In genomic region chr2:69241039-69241586, GRCh38 we compare ENCODE assay signal across 20 cellular contexts.
A peak's percentile ranks its signal among the peaks of the same experiment; 100 is the strongest.
DNase-seq lines count a peak whose midpoint lies in the region; ATAC-seq and TF ChIP-seq lines count a peak whose summit lies in the region.
"Had no signal": no experiment of that assay in that cellular context is flagged by ENCODE, and none has a peak within 500 bp of the region (broad histone marks: within the 10 kb centered on the region; RNA-seq: fewer than 3 reads in every experiment).

No MANE protein-coding gene starts in this region.

- no peak overlapping the region for H3T11ph ChIP-seq in H9 (ENCODE audit: low read length)

- no peaks in the 10 kb centered on the region; the same call in 1 of the 2 replicates for H3K27me3 Mint-ChIP-seq in HFFc6 (ENCODE audit: insufficient read depth)
- no peaks in the 10 kb centered on the region for H3K27me3 Mint-ChIP-seq in H9 (ENCODE audit: low read depth)

- H3K36me3 Mint-ChIP-seq in HFFc6 (ENCODE audit: low read depth): peaks cover 25% of the 10 kb centered on the region
- H3K36me3 Mint-ChIP-seq in H9 (ENCODE audit: insufficient read depth in 1 of 3, low read depth in 3 of 3): peaks cover 5 to 9% (median 7%) of the 10 kb centered on the region in 3 experiments
- H3K36me3 Mint-ChIP-seq: stimulated activated memory B cell treated with anti-CD40 and anti-IgM and Interleukin-4, amounts not matched to agents 10 μg/mL and 1 μg/mL and 100 μg/mL, for 72 hours had no signal

- H3K23ac ChIP-seq in H9 (ENCODE audit: insufficient read length, low read depth, low read length): no peak overlapping the region

- H2AFZ ChIP-seq in H9 (ENCODE audit: low read length): no peak overlapping the region
- H2AFZ ChIP-seq: neural progenitor cell had no signal

- CTCF ChIA-PET in Panc1 (lab: Charles Lee): no interaction called here

- H4K91ac ChIP-seq in H9 (ENCODE audit: insufficient read length, low read depth, low read length): no peak overlapping the region

- no peak for ATAC-seq in Panc1
- ATAC-seq in left ventricle myocardium superior: peak; percentile 61
- ATAC-seq: activated CD4-positive, alpha-beta T cell treated with anti-CD3 and anti-CD28 coated beads for 36 hours; PC-3; stimulated activated memory B cell treated with anti-CD40 and anti-IgM and Interleukin-4, amounts not matched to agents 10 μg/mL and 1 μg/mL and 100 μg/mL, for 72 hours had no signal

- H3K27me3 ChIP-seq in Panc1 (ENCODE audit: control insufficient read depth, insufficient read depth, low read length) (no peaks in the 10 kb centered on the region), H9 (ENCODE audit: insufficient read depth, low read length) (no peaks in the 10 kb centered on the region)
- H3K27me3 ChIP-seq: adrenal gland, BLaER1, neural progenitor cell had no signal

- H3K4ac ChIP-seq in H9 (ENCODE audit: low read depth, low read length): no peak overlapping the region

- no peaks in the 10 kb centered on the region for H4K20me1 ChIP-seq in H9 (ENCODE audit: control insufficient read depth, insufficient read depth, insufficient read length)
- H4K20me1 ChIP-seq: BLaER1 had no signal

- H2AK5ac ChIP-seq in H9 (ENCODE audit: insufficient read length, low read length): no peak overlapping the region

- H2BK5ac ChIP-seq in H9 (ENCODE audit: insufficient read length, low read length): no peak overlapping the region

- H3K4me1 Mint-ChIP-seq in HFFc6 (ENCODE audit: low read depth): peaks cover 69% of the 10 kb centered on the region
- H3K4me1 Mint-ChIP-seq in H9: peaks cover 11 to 14% of the 10 kb centered on the region in 2 experiments
- H3K4me1 Mint-ChIP-seq: activated CD4-positive, alpha-beta T cell treated with anti-CD3 and anti-CD28 coated beads for 36 hours; stimulated activated memory B cell treated with anti-CD40 and anti-IgM and Interleukin-4, amounts not matched to agents 10 μg/mL and 1 μg/mL and 100 μg/mL, for 72 hours had no signal

- no peak overlapping the region for H2BK120ac ChIP-seq in H9 (ENCODE audit: low read depth, low read length, poor library complexity, severe bottlenecking)

- H3K4me2 ChIP-seq in H9 (ENCODE audit: insufficient read depth, insufficient read length, low read length): no peak overlapping the region
- H3K4me2 ChIP-seq: BLaER1, KMS-11, neural progenitor cell had no signal

- POLR2A ChIA-PET in Panc1 (lab: Charles Lee): no interaction called here

- H3K9me3 ChIP-seq in Panc1 (ENCODE audit: control insufficient read depth, insufficient read depth, low read depth, low read length) (no peaks in the 10 kb centered on the region), H9 (ENCODE audit: control insufficient read depth, low read depth, low read length) (no peaks in the 10 kb centered on the region)
- H3K9me3 ChIP-seq: adrenal gland, BLaER1 had no signal

- H3K4me3 Mint-ChIP-seq in HFFc6: no peak overlapping the region
- H3K4me3 Mint-ChIP-seq in H9: no peak overlapping the region
- H3K4me3 Mint-ChIP-seq: activated CD4-positive, alpha-beta T cell treated with anti-CD3 and anti-CD28 coated beads for 36 hours; neural progenitor cell; stimulated activated memory B cell treated with anti-CD40 and anti-IgM and Interleukin-4, amounts not matched to agents 10 μg/mL and 1 μg/mL and 100 μg/mL, for 72 hours had no signal

- H3K36me3 ChIP-seq in Panc1 (ENCODE audit: control insufficient read depth, insufficient read depth, low read length): no peaks in the 10 kb centered on the region; the same call in 1 of the 2 replicates
- H3K36me3 ChIP-seq: adrenal gland, BLaER1, neural progenitor cell had no signal

- in situ Hi-C loops in Panc1 (cut with HindIII; ENCODE audit: low pct_unique_long_range_greater_than_20kb, low sequenced_read_pairs): no loop called here

- no peak overlapping the region for H3K18ac ChIP-seq in H9 (ENCODE audit: insufficient read length, low read depth, low read length)

- peak overlapping the region; percentile 94 for H3K27ac Mint-ChIP-seq in HFFc6
- no peak overlapping the region for H3K27ac Mint-ChIP-seq in H9
- H3K27ac Mint-ChIP-seq: activated CD4-positive, alpha-beta T cell treated with anti-CD3 and anti-CD28 coated beads for 36 hours; stimulated activated memory B cell treated with anti-CD40 and anti-IgM and Interleukin-4, amounts not matched to agents 10 μg/mL and 1 μg/mL and 100 μg/mL, for 72 hours had no signal

- no TSS peak for BruUV-seq in Panc1 (replicated peaks; lab: Mats Ljungman, UMichigan)

- no peaks in the 10 kb centered on the region for H3K4me1 ChIP-seq in Panc1 (ENCODE audit: control insufficient read depth, insufficient read depth, low read length)
- H3K4me1 ChIP-seq in H9 (ENCODE audit: insufficient read depth, low read length): no peaks in the 10 kb centered on the region
- H3K4me1 ChIP-seq: BLaER1, neural progenitor cell had no signal

- no peak overlapping the region for H2BK20ac ChIP-seq in H9 (ENCODE audit: low read depth, low read length, poor library complexity, severe bottlenecking)

- H3K14ac ChIP-seq in H9 (ENCODE audit: insufficient read depth, low read length): no peak overlapping the region

- H3K9ac ChIP-seq in H9 (ENCODE audit: extremely low read depth, insufficient read length, low read length): no peak overlapping the region
- H3K9ac ChIP-seq: BLaER1, KMS-11, neural progenitor cell had no signal

- H3K27ac ChIP-seq in Panc1 (ENCODE audit: low read length): peak overlapping the region; percentile 52; the same call in 1 of the 2 replicates
- H3K27ac ChIP-seq in H9 (ENCODE audit: insufficient read length, low read depth, low read length): no peak overlapping the region
- H3K27ac ChIP-seq: adrenal gland, BLaER1, KMS-11, neural progenitor cell, SK-N-MC had no signal

- H4K8ac ChIP-seq in H9 (replicated peaks; ENCODE audit: insufficient read length, low read depth, low read length): no peak overlapping the region

- no CpG with 5 or more reads among the region's 7 CpGs for WGBS in H9 (ENCODE audit: extremely low coverage, insufficient read length, low lambda C conversion rate)

- H2BK12ac ChIP-seq in H9 (ENCODE audit: insufficient read length, low read depth, low read length): no peak overlapping the region

- intact Hi-C loops in Panc1 (cut with micrococcal nuclease; ENCODE audit: unreplicated experiment): no loop called here
- intact Hi-C loops in left ventricle myocardium superior (cut with micrococcal nuclease): no loop called here

- H4K5ac ChIP-seq in H9 (ENCODE audit: insufficient read length, low read depth, low read length): no peak overlapping the region

- no peaks in the 10 kb centered on the region for H3K79me1 ChIP-seq in H9 (ENCODE audit: insufficient read depth, low read depth, low read length, poor library complexity, severe bottlenecking)

- TF ChIP-seq CTCF in HFFc6 (IDR thresholded peaks at IDR 0.05) (no peak), Panc1 (IDR thresholded peaks at IDR 0.05) (no peak), H9 (conservative IDR thresholded peaks at IDR 0.05) (no peak)

- H3K23me2 ChIP-seq in H9 (ENCODE audit: insufficient read length, low read depth, low read length, poor library complexity, severe bottlenecking): no peaks in the 10 kb centered on the region

- no peak overlapping the region for H3K4me3 ChIP-seq in Panc1 (ENCODE audit: low read depth in 2 of 2, low read length in 2 of 2)
- H3K4me3 ChIP-seq: adrenal gland, BLaER1, neural progenitor cell, SK-N-MC had no signal

- no peak overlapping the region for H3K56ac ChIP-seq in H9 (ENCODE audit: insufficient read length, low read depth, low read length)

- H2BK15ac ChIP-seq in H9 (ENCODE audit: low read depth, low read length): no peak overlapping the region

- no peaks in the 10 kb centered on the region for H3K9me3 Mint-ChIP-seq in HFFc6
- H3K9me3 Mint-ChIP-seq in H9: no peaks in the 10 kb centered on the region; a peak in 1 of 5 replicates
- H3K9me3 Mint-ChIP-seq: neural progenitor cell; stimulated activated memory B cell treated with anti-CD40 and anti-IgM and Interleukin-4, amounts not matched to agents 10 μg/mL and 1 μg/mL and 100 μg/mL, for 72 hours had no signal

- DNase-seq in DMS 273 (lab: John Stamatoyannopoulos, UW; ENCODE audit: unreplicated experiment): peak; percentile 71
- no peak for DNase-seq in HFFc6
- no peak for DNase-seq in Panc1 (ENCODE audit: low read depth, low spot score)
- no peak for DNase-seq in left ventricle myocardium superior
- DNase-seq in T-helper 9 cell: no peak
- no peak for DNase-seq in H9
- DNase-seq in mesenteric fat pad (ENCODE audit: low spot score): no peak
- no peak for DNase-seq in NCI-H446 (lab: John Stamatoyannopoulos, UW)
- DNase-seq: activated CD4-positive, alpha-beta T cell treated with anti-CD3 and anti-CD28 coated beads for 36 hours; activated effector memory CD4-positive, alpha-beta T cell treated with Interleukin-2 at 50 U/mL for 16 hours; adrenal gland; caudate nucleus; mesenchymal stem cell; NCI-H1048; PC-3 had no signal

- no peaks in the 10 kb centered on the region for H3K79me2 ChIP-seq in H9 (ENCODE audit: insufficient read depth, low read length)
